In the genomic region with DNA sequence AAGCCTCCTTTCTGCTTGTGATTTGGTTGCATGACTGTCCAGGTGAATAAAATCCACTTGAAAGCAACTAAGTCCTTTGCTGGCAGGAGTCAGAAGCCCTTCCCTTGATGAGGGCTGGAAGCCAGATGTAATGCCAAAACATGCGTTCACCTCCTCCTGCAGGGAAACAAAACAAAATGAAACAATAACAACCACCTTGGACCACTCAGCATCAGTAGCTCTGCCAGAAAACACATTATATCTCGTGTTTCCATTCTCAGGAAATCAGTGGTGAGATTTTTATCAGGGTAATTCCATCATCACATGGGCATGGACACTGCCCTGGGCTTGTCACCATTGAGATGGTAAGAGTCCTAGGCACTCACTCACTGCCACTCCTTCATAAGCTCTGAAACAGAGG, we compare ENCODE assay signal across 22 cellular contexts.
DNase-seq lines count a peak whose midpoint lies in the region; ATAC-seq, FAIRE-seq and TF ChIP-seq lines count a peak whose summit lies in the region.
"Had no signal": no experiment of that assay in that cellular context is flagged by ENCODE, and none has a peak within 500 bp of the region (broad histone marks: within the 10 kb centered on the region; RNA-seq: fewer than 3 reads in every experiment).

No MANE protein-coding gene starts in this region.

- H3K56ac ChIP-seq in IMR-90 (ENCODE audit: extremely low read depth, insufficient read depth, low read length) = no peak overlapping the region

- H2BK5ac ChIP-seq in IMR-90 (ENCODE audit: low read depth, low read length, poor library complexity, severe bottlenecking) = peak overlapping the region; percentile 64

- dilution Hi-C loops in IMR-90 (cut with HindIII; ENCODE audit: low sequenced_read_pairs, unreplicated experiment) = no loop called here
- dilution Hi-C loops in keratinocyte (cut with MboI; ENCODE audit: extremely low pct_ligation_motif_present, low sequenced_read_pairs) = no loop called here

- H4K20me1 ChIP-seq in IMR-90 (ENCODE audit: insufficient read depth, low read length) = no peaks in the 10 kb centered on the region
- H4K20me1 ChIP-seq in keratinocyte (ENCODE audit: control insufficient read depth, extremely low read depth, insufficient read depth, low read length) = no peaks in the 10 kb centered on the region

- peak overlapping the region; percentile 8; the same call in 1 of the 2 replicates for H3K23ac ChIP-seq in IMR-90 (ENCODE audit: low read depth, low read length)

- FAIRE-seq in keratinocyte (lab: Jason Lieb, UNC) = peak; percentile 85

- H3K9me1 ChIP-seq in IMR-90 (ENCODE audit: insufficient read depth, low read length) (peaks cover 3% of the 10 kb centered on the region; the same call in 1 of the 2 replicates), keratinocyte (ENCODE audit: control insufficient read depth, extremely low read depth, insufficient read depth, low read length) (no peaks in the 10 kb centered on the region)

- H2AK5ac ChIP-seq in IMR-90 (ENCODE audit: low read depth, low read length) = peak overlapping the region; percentile 74

- H2AK9ac ChIP-seq in IMR-90 (replicated peaks; ENCODE audit: low read depth, low read length, poor library complexity) = no peak overlapping the region

- TF ChIP-seq RAD21 in IMR-90 (IDR thresholded peaks at IDR 0.05; ENCODE audit: low read length) = no peak

- H4K91ac ChIP-seq in IMR-90 (ENCODE audit: insufficient read depth, low read depth, low read length) = peak overlapping the region; percentile 77

- H3K4me2 ChIP-seq in IMR-90 (ENCODE audit: low read depth, low read length) (no peak overlapping the region), keratinocyte (ENCODE audit: control insufficient read depth, extremely low read depth, insufficient read depth, low read depth, low read length) (no peak overlapping the region)

- H3K18ac ChIP-seq in IMR-90 (ENCODE audit: low read depth, low read length) = peak overlapping the region; percentile 83

- H3K79me2 ChIP-seq in keratinocyte (ENCODE audit: control insufficient read depth, insufficient read depth, low read length) = no peaks in the 10 kb centered on the region

- intact Hi-C loops in IMR-90 (cut with micrococcal nuclease) (no loop called here), esophagus muscularis mucosa (cut with DNase I) (no loop called here)

- peaks cover 13% of the 10 kb centered on the region for H3K4me1 ChIP-seq in IMR-90 (ENCODE audit: control insufficient read depth, insufficient read depth, low read length)
- H3K4me1 ChIP-seq in keratinocyte (ENCODE audit: control insufficient read depth, extremely low read depth, insufficient read depth, low read length) = peaks cover 56% of the 10 kb centered on the region
- H3K4me1 ChIP-seq in esophagus muscularis mucosa = no peaks in the 10 kb centered on the region
- H3K4me1 ChIP-seq: HAP-1, upper lobe of right lung had no signal

- in situ Hi-C loops in Caki2 (cut with HindIII; ENCODE audit: low pct_unique_long_range_greater_than_20kb, low sequenced_read_pairs) (loop anchor here (25.0 kb wide), 1 partner anchor 629 kb away; the partner anchor contains the start of gene PLK2), IMR-90 (cut with MboI; ENCODE audit: low sequenced_read_pairs) (no loop called here), GM13977 (cut with MboI; ENCODE audit: low pct_unique_long_range_greater_than_20kb, low sequenced_read_pairs, unreplicated experiment) (no loop called here)

- POLR2A ChIA-PET in IMR-90 (lab: Charles Lee; ENCODE audit: unreplicated experiment) = no interaction called here

- H3K4me3 ChIP-seq in IMR-90 (ENCODE audit: insufficient read depth, low read depth, low read length) (no peak overlapping the region), keratinocyte (ENCODE audit: control insufficient read depth in 2 of 3, extremely low read depth in 1 of 3, insufficient read depth in 2 of 3, low read depth in 1 of 3, low read length in 3 of 3) (peak overlapping the region in 1 of 3 experiments; percentile 11), esophagus muscularis mucosa (no peak overlapping the region)
- H3K4me3 ChIP-seq: HAP-1, upper lobe of right lung had no signal

- H2AFZ ChIP-seq in IMR-90 (replicated peaks; ENCODE audit: low read length, poor library complexity) (peak overlapping the region; percentile 67), keratinocyte (ENCODE audit: control insufficient read depth, low read length) (peak overlapping the region; percentile 1)

- H3K9me3 ChIP-seq in IMR-90 (ENCODE audit: control insufficient read depth, insufficient read depth, low read length) (peaks cover 3% of the 10 kb centered on the region; the same call in 1 of the 2 replicates), keratinocyte (ENCODE audit: control insufficient read depth, low read depth, low read length) (no peaks in the 10 kb centered on the region), esophagus muscularis mucosa (no peaks in the 10 kb centered on the region)
- H3K9me3 ChIP-seq: HAP-1, upper lobe of right lung had no signal

- H4K8ac ChIP-seq in IMR-90 (ENCODE audit: low read depth in 2 of 2, low read length in 2 of 2) = peak overlapping the region; percentile 29 to 72; a peak in 3 of 4 replicates

- BruUV-seq in IMR-90 (replicated peaks; lab: Mats Ljungman, UMichigan) = no TSS peak

- no peak for TF ChIP-seq EP300 in esophagus muscularis mucosa (IDR thresholded peaks at IDR 0.05)

- H3K27me3 ChIP-seq in IMR-90 (ENCODE audit: control insufficient read depth, insufficient read depth, low read length) = no peaks in the 10 kb centered on the region
- no peaks in the 10 kb centered on the region for H3K27me3 ChIP-seq in keratinocyte (ENCODE audit: control insufficient read depth, extremely low read depth, insufficient read depth, low read length)
- H3K27me3 ChIP-seq in esophagus muscularis mucosa = no peaks in the 10 kb centered on the region
- H3K27me3 ChIP-seq: upper lobe of right lung had no signal

- peak overlapping the region; percentile 88 for H3K14ac ChIP-seq in IMR-90 (replicated peaks; ENCODE audit: low read depth, low read length)

- H3K36me3 ChIP-seq in IMR-90 (ENCODE audit: control insufficient read depth, insufficient read depth, low read length) (no peaks in the 10 kb centered on the region), keratinocyte (ENCODE audit: control insufficient read depth in 2 of 2, extremely low read depth in 1 of 2, insufficient read depth in 2 of 2, low read length in 2 of 2) (no peaks in the 10 kb centered on the region), esophagus muscularis mucosa (no peaks in the 10 kb centered on the region)
- H3K36me3 ChIP-seq: HAP-1, upper lobe of right lung had no signal

- H2BK120ac ChIP-seq in IMR-90 (ENCODE audit: low read depth, low read length) = peak overlapping the region; percentile 86

- no peak overlapping the region for H3K27ac ChIP-seq in IMR-90 (ENCODE audit: insufficient read depth, low read length)
- peak overlapping the region; percentile 64 for H3K27ac ChIP-seq in keratinocyte (ENCODE audit: control insufficient read depth, insufficient read depth, low read length)
- no peak overlapping the region for H3K27ac ChIP-seq in esophagus muscularis mucosa (replicated peaks in 1 of 4)
- H3K27ac ChIP-seq: upper lobe of right lung had no signal

- ATAC-seq in IMR-90 (ENCODE audit: low read depth) = no peak
- ATAC-seq in SK-N-SH treated with all-trans-retinoic acid at 6 μM for 48 hours = peak; percentile 25; the same call in 2 of the 3 replicates
- no peak for ATAC-seq in GM18868 (IDR thresholded peaks at IDR 0.05; ENCODE audit: unreplicated experiment)
- no peak for ATAC-seq in GM18520 (IDR thresholded peaks at IDR 0.05; ENCODE audit: unreplicated experiment)
- ATAC-seq: naive thymus-derived CD4-positive, alpha-beta T cell; upper lobe of right lung had no signal

- H3K79me1 ChIP-seq in IMR-90 (ENCODE audit: low read depth in 1 of 2, low read length in 2 of 2) = no peaks in the 10 kb centered on the region

- H3K4ac ChIP-seq in IMR-90 (ENCODE audit: low read depth, low read length) = peak overlapping the region; percentile 69

- TF ChIP-seq CTCF in IMR-90 (conservative IDR thresholded peaks at IDR 0.05; ENCODE audit: low read depth, low read length) (no peak), keratinocyte (optimal IDR thresholded peaks at IDR 0.05 in 1 of 3, IDR thresholded peaks at IDR 0.05 in 1 of 3, conservative IDR thresholded peaks at IDR 0.05 in 1 of 3; ENCODE audit: extremely low read depth in 1 of 3, insufficient read depth in 2 of 3, low read length in 3 of 3) (no peak), esophagus muscularis mucosa (IDR thresholded peaks at IDR 0.05) (no peak), GM13977 (IDR thresholded peaks at IDR 0.05; ENCODE audit: extremely low read depth, insufficient read depth, missing control alignments) (no peak)

- H4K5ac ChIP-seq in IMR-90 (ENCODE audit: low read depth, low read length) = peak overlapping the region; percentile 77

- peak overlapping the region; percentile 85 for H2BK20ac ChIP-seq in IMR-90 (ENCODE audit: low read depth, low read length)

- CTCF ChIA-PET in IMR-90 (lab: Yijun Ruan, JAX) = no interaction called here

- TF ChIP-seq POLR2A in IMR-90 (IDR thresholded peaks at IDR 0.05; ENCODE audit: low read depth, low read length) = no peak
- no peak for TF ChIP-seq POLR2A in esophagus muscularis mucosa (IDR thresholded peaks at IDR 0.05; ENCODE audit: low read depth)

- no CpG with 5 or more reads among the region's 2 CpGs for WGBS in IMR-90 (ENCODE audit: extremely low coverage in 2 of 2, insufficient read length in 1 of 2), 2 experiments
- 78% methylated on average over 2 of the region's 2 CpGs for WGBS in esophagus muscularis mucosa

- H3K9ac ChIP-seq in IMR-90 (ENCODE audit: low read depth, low read length) = no peak overlapping the region
- peak overlapping the region; percentile 18 for H3K9ac ChIP-seq in keratinocyte (ENCODE audit: control insufficient read depth, extremely low read depth, insufficient read depth, low read length)

- DNase-seq in Caki2 (ENCODE audit: low read depth) = peak; percentile 48
- DNase-seq in IMR-90 = no peak
- no peak for DNase-seq in keratinocyte (ENCODE audit: low read depth, low spot score)
- DNase-seq in esophagus muscularis mucosa (ENCODE audit: extremely low spot score) = no peak
- DNase-seq in GM13977 (ENCODE audit: low spot score) = no peak
- DNase-seq: activated CD4-positive, alpha-beta T cell treated with anti-CD3 and anti-CD28 coated beads for 4 hours; activated naive CD4-positive, alpha-beta T cell treated with anti-CD3 and anti-CD28 coated beads for 36 hours; activated T-cell treated with anti-CD3 and anti-CD28 coated beads, Interleukin-2, amount 50 U/mL, for 48 hours; amygdala; Calu3; kidney glomerular epithelial cell; naive thymus-derived CD4-positive, alpha-beta T cell; NCI-H1436; NCI-H774; OCI-M1; retina; SIG-M5; upper lobe of right lung had no signal

- H2BK15ac ChIP-seq in IMR-90 (ENCODE audit: low read depth, low read length) = peak overlapping the region; percentile 97; the same call in 2 of the 3 replicates

TF ChIP-seq in IMR-90, 13 proteins besides CTCF, POLR2A, EP300 and RAD21 (continues in another document):
- TF ChIP-seq SMC3 (IDR thresholded peaks at IDR 0.05; ENCODE audit: low read depth, low read length) (no peak), CEBPB (IDR thresholded peaks at IDR 0.05; ENCODE audit: low read depth, low read length) (no peak)

TF ChIP-seq in SK-N-SH treated with all-trans-retinoic acid at 6 μM for 48 hours, 23 proteins besides CTCF, POLR2A, EP300 and RAD21 (continues in another document):
- TF ChIP-seq GLIS3 (CRISPR knock-in tag; IDR thresholded peaks at IDR 0.05) (no peak), BACH2 (CRISPR knock-in tag; IDR thresholded peaks at IDR 0.05; ENCODE audit: borderline replicate concordance) (no peak), ZFP3 (CRISPR knock-in tag; IDR thresholded peaks at IDR 0.05) (no peak)
